In genomic region chr7:100171087-100171681, GRCh38 we compare ENCODE assay signal across 6 cellular contexts. TPM values are rescaled to one million over a fixed set of nuclear protein-coding genes. Genes with fewer than 3 reads are reported as not detected.
DNase-seq lines count a peak whose midpoint lies in the region; ATAC-seq and TF ChIP-seq lines count a peak whose summit lies in the region.

No MANE protein-coding gene starts in this region.

- H3K36me3 ChIP-seq in DOHH2 (ENCODE audit: control insufficient read depth, low read length) (peaks cover 36% of the 10 kb centered on the region), mesendoderm (ENCODE audit: control insufficient read depth, insufficient read depth, low read length) (no peaks in the 10 kb centered on the region)

- H3K4me2 ChIP-seq in DOHH2 (ENCODE audit: low read length) (peak overlapping the region; percentile 68), mesendoderm (ENCODE audit: low read length) (peak overlapping the region; percentile 58)

- peak overlapping the region; percentile 62 for H3K4me3 Mint-ChIP-seq in activated naive CD4-positive, alpha-beta T cell treated with anti-CD3 and anti-CD28 coated beads for 36 hours
- no peak overlapping the region; the same call in 1 of the 2 replicates for H3K4me3 Mint-ChIP-seq in HFFc6

- H3K4me3 ChIP-seq in DOHH2 (ENCODE audit: low read length), result peak overlapping the region; percentile 52
- no peak overlapping the region for H3K4me3 ChIP-seq in mesendoderm (ENCODE audit: low read length)

- peaks cover under 1% of the 10 kb centered on the region; the same call in 1 of the 2 replicates for H4K20me1 ChIP-seq in DOHH2 (ENCODE audit: control insufficient read depth, insufficient read depth, low read depth, low read length)

- H3K4ac ChIP-seq in mesendoderm (ENCODE audit: low read depth, low read length), result no peak overlapping the region

- no peak overlapping the region for H2BK15ac ChIP-seq in mesendoderm (replicated peaks; ENCODE audit: low read depth)

- peak; percentile 45 for DNase-seq in activated naive CD4-positive, alpha-beta T cell treated with anti-CD3 and anti-CD28 coated beads for 36 hours
- DNase-seq in mesendoderm (peak; percentile 34), HFFc6 (no peak)

- no peaks in the 10 kb centered on the region for H3K9me3 Mint-ChIP-seq in activated naive CD4-positive, alpha-beta T cell treated with anti-CD3 and anti-CD28 coated beads for 36 hours
- H3K9me3 Mint-ChIP-seq in HFFc6, result no peaks in the 10 kb centered on the region

- no peak overlapping the region for H3K23ac ChIP-seq in mesendoderm (ENCODE audit: low read length)

- no peak overlapping the region for H2BK120ac ChIP-seq in mesendoderm (ENCODE audit: low read depth, low read length)

- H4K5ac ChIP-seq in mesendoderm (ENCODE audit: low read length), result no peak overlapping the region

- H2BK5ac ChIP-seq in mesendoderm (ENCODE audit: low read length), result no peak overlapping the region

- H3K27ac ChIP-seq in DOHH2 (ENCODE audit: low read depth, low read length), result no peak overlapping the region
- no peak overlapping the region for H3K27ac ChIP-seq in mesendoderm (ENCODE audit: low read depth, low read length)

- H3K27ac Mint-ChIP-seq in activated naive CD4-positive, alpha-beta T cell treated with anti-CD3 and anti-CD28 coated beads for 36 hours, result no peak overlapping the region
- H3K27ac Mint-ChIP-seq in HFFc6, result no peak overlapping the region

- TF ChIP-seq CTCF in DOHH2 (IDR thresholded peaks at IDR 0.05; ENCODE audit: low read depth, low read length, poor library complexity, severe bottlenecking) (no peak), HFFc6 (IDR thresholded peaks at IDR 0.05) (no peak)

- H3K18ac ChIP-seq in mesendoderm (ENCODE audit: low read length), result peak overlapping the region; percentile 18

- peaks cover 77% of the 10 kb centered on the region for H3K4me1 ChIP-seq in DOHH2 (ENCODE audit: control insufficient read depth, low read length)
- H3K4me1 ChIP-seq in mesendoderm (ENCODE audit: control insufficient read depth, low read depth, low read length), result peaks cover 11% of the 10 kb centered on the region

- peak overlapping the region; percentile 22 for H3K56ac ChIP-seq in mesendoderm (ENCODE audit: low read length)

- H3K9me2 ChIP-seq in DOHH2 (replicated peaks; ENCODE audit: control insufficient read depth, low read length), result no peaks in the 10 kb centered on the region

- H3K9me3 ChIP-seq in DOHH2 (ENCODE audit: control insufficient read depth, insufficient read depth, low read length), result no peaks in the 10 kb centered on the region

- H3K79me2 ChIP-seq in DOHH2 (ENCODE audit: control insufficient read depth, low read length) (peaks cover 10% of the 10 kb centered on the region), mesendoderm (ENCODE audit: control insufficient read depth, insufficient read depth, low read length) (no peaks in the 10 kb centered on the region)

- intact Hi-C loops in activated naive CD4-positive, alpha-beta T cell treated with anti-CD3 and anti-CD28 coated beads for 36 hours (cut with micrococcal nuclease), result no loop called here

- no peak overlapping the region for H2AK5ac ChIP-seq in mesendoderm (ENCODE audit: low read length)

- no CpG with 5 or more reads among the region's 61 CpGs for WGBS in mesendoderm (ENCODE audit: extremely low coverage, insufficient coverage, low lambda C conversion rate)

- peak overlapping the region; percentile 22 for H3K9ac ChIP-seq in mesendoderm (ENCODE audit: low read length)

- peaks cover 16% of the 10 kb centered on the region for H3F3A ChIP-seq in DOHH2 (ENCODE audit: control insufficient read depth, insufficient read depth)

- no peak overlapping the region for H4K8ac ChIP-seq in mesendoderm (ENCODE audit: low read depth, low read length)

- no peak for ATAC-seq in GM19397 (IDR thresholded peaks at IDR 0.05; ENCODE audit: unreplicated experiment)
- no peak for ATAC-seq in GM18909 (IDR thresholded peaks at IDR 0.05; ENCODE audit: poor library complexity, unreplicated experiment)

- peaks cover 61% of the 10 kb centered on the region for H3K4me1 Mint-ChIP-seq in activated naive CD4-positive, alpha-beta T cell treated with anti-CD3 and anti-CD28 coated beads for 36 hours (ENCODE audit: low read depth)
- H3K4me1 Mint-ChIP-seq in HFFc6 (ENCODE audit: low read depth), result peaks cover 25% of the 10 kb centered on the region

- peaks cover 16% of the 10 kb centered on the region for H3K27me3 ChIP-seq in DOHH2 (ENCODE audit: control insufficient read depth, low read length)
- H3K27me3 ChIP-seq in mesendoderm (ENCODE audit: insufficient read depth, low read length, poor library complexity), result no peaks in the 10 kb centered on the region

- peaks cover 3% of the 10 kb centered on the region for H3K79me1 ChIP-seq in mesendoderm (ENCODE audit: low read length)

- CTCF ChIA-PET in activated naive CD4-positive, alpha-beta T cell treated with anti-CD3 and anti-CD28 coated beads for 36 hours (lab: Charles Lee), result no interaction called here

- H3K27me3 Mint-ChIP-seq in activated naive CD4-positive, alpha-beta T cell treated with anti-CD3 and anti-CD28 coated beads for 36 hours (ENCODE audit: low read depth), result no peaks in the 10 kb centered on the region
- H3K27me3 Mint-ChIP-seq in HFFc6 (ENCODE audit: insufficient read depth), result peaks cover 2% of the 10 kb centered on the region; the same call in 1 of the 2 replicates

- H3K36me3 Mint-ChIP-seq in activated naive CD4-positive, alpha-beta T cell treated with anti-CD3 and anti-CD28 coated beads for 36 hours (ENCODE audit: low read depth), result peaks cover 1% of the 10 kb centered on the region
- no peaks in the 10 kb centered on the region for H3K36me3 Mint-ChIP-seq in HFFc6 (ENCODE audit: low read depth)

RNA-seq across cellular contexts. Expression of gene GAL3ST4, which starts 2.8 kb away (rescaled TPM):
- 1 to 10 TPM; 6.2 to 6.5 TPM for total RNA-seq in activated naive CD4-positive, alpha-beta T cell treated with anti-CD3 and anti-CD28 coated beads for 36 hours
- polyA plus RNA-seq in mesendoderm (2013, experiment 1 of 2), result 2.2 TPM
- polyA plus RNA-seq in mesendoderm (2013, experiment 2 of 2), result 2.2 TPM
- 1 to 10 TPM; 5.1 to 8.6 (median 7.1) TPM for total RNA-seq in HFFc6 (2021; fragmentation: NEBNext Ultra II Directional; extraction: Animal tissue kit (Norgen Biotek cat#: 25700))

RNA-seq across cellular contexts. Expression of gene GPC2, which starts 6.0 kb away (rescaled TPM):
- total RNA-seq in activated naive CD4-positive, alpha-beta T cell treated with anti-CD3 and anti-CD28 coated beads for 36 hours, result 1 to 10 TPM; 7.6 to 9.5 TPM
- polyA plus RNA-seq in mesendoderm (2013, experiment 1 of 2), result 8.8 TPM
- 8.9 TPM for polyA plus RNA-seq in mesendoderm (2013, experiment 2 of 2)
- 1 to 10 TPM in 3 of 6 experiments, under 1 TPM in 3; 0.57 to 1.4 (median 0.86) TPM for total RNA-seq in HFFc6 (2021; fragmentation: NEBNext Ultra II Directional; extraction: Animal tissue kit (Norgen Biotek cat#: 25700))

RNA-seq across cellular contexts. Expression of gene STAG3, which starts 6.5 kb away (rescaled TPM):
- total RNA-seq in activated naive CD4-positive, alpha-beta T cell treated with anti-CD3 and anti-CD28 coated beads for 36 hours, result 10 to 100 TPM; 38.4 to 41.0 TPM
- polyA plus RNA-seq in mesendoderm (2013, experiment 1 of 2), result 1.1 TPM
- polyA plus RNA-seq in mesendoderm (2013, experiment 2 of 2), result 0.67 TPM
- under 1 TPM; 0.24 to 0.91 (median 0.43) TPM for total RNA-seq in HFFc6 (2021; fragmentation: NEBNext Ultra II Directional; extraction: Animal tissue kit (Norgen Biotek cat#: 25700))

RNA-seq across cellular contexts. Expression of gene TRAPPC14, which starts 12.7 kb away (rescaled TPM):
- 10 to 100 TPM; 21.2 to 21.6 TPM for total RNA-seq in activated naive CD4-positive, alpha-beta T cell treated with anti-CD3 and anti-CD28 coated beads for 36 hours
- 10.1 TPM for polyA plus RNA-seq in mesendoderm (2013, experiment 1 of 2)
- polyA plus RNA-seq in mesendoderm (2013, experiment 2 of 2), result 9.8 TPM
- total RNA-seq in HFFc6 (2021; fragmentation: NEBNext Ultra II Directional; extraction: Animal tissue kit (Norgen Biotek cat#: 25700)), result 10 to 100 TPM; 19.1 to 23.4 (median 21.7) TPM

RNA-seq across cellular contexts. Expression of gene LAMTOR4, which starts 22.5 kb away (rescaled TPM):
- total RNA-seq in activated naive CD4-positive, alpha-beta T cell treated with anti-CD3 and anti-CD28 coated beads for 36 hours, result 100 to 1,000 TPM; 129 to 135 TPM
- 102 TPM for polyA plus RNA-seq in mesendoderm (2013, experiment 1 of 2)
- polyA plus RNA-seq in mesendoderm (2013, experiment 2 of 2), result 105 TPM
- 100 to 1,000 TPM in 5 of 6 experiments, 10 to 100 TPM in 1; 99.5 to 137 (median 110) TPM for total RNA-seq in HFFc6 (2021; fragmentation: NEBNext Ultra II Directional; extraction: Animal tissue kit (Norgen Biotek cat#: 25700))

Comparison
In these comparisons a context has a peak if more than half of its experiments do, and no peak if none do; other contexts are left out.
1. RNA of gene STAG3, which starts 6.5 kb away (total RNA-seq): 38.4 to 41.0 TPM in activated naive CD4-positive, alpha-beta T cell treated with anti-CD3 and anti-CD28 coated beads for 36 hours; 0.24 to 0.91 TPM in HFFc6; every median in the first group is over 10 times any median in the second.